Comparison of ENCODE assay signal across 1 cellular context in the genomic region with DNA sequence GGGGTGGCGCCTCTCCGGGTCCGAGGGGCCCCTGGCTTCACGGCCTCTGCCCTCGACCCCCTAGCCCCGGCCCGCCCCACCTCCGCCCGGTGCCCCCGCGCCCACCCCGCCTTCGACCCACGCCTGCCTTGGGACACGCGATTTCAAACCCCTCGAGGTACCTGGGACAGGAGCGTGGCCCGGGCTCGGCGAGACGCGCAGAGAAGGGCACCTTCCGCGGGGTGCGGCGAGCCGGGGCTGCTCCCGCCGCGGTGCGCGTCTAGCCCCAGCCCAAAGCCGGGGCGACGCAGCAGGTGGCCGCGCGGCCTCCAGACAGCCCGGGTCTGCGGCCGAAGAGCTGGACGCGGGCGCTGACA.
TF ChIP-seq lines count a peak whose summit lies in the region.

No MANE protein-coding gene starts in this region.

TF ChIP-seq in HEK293, 187 proteins besides CTCF, POLR2A, EP300 and RAD21:
- TF ChIP-seq ZBTB26 (tag by site-specific recombination; optimal IDR thresholded peaks at IDR 0.05) (peak; percentile 43), MYNN (tag by site-specific recombination; IDR thresholded peaks at IDR 0.05; ENCODE audit: borderline replicate concordance) (no peak)
